ENCODE assay signal across 22 cellular contexts in the genomic region with DNA sequence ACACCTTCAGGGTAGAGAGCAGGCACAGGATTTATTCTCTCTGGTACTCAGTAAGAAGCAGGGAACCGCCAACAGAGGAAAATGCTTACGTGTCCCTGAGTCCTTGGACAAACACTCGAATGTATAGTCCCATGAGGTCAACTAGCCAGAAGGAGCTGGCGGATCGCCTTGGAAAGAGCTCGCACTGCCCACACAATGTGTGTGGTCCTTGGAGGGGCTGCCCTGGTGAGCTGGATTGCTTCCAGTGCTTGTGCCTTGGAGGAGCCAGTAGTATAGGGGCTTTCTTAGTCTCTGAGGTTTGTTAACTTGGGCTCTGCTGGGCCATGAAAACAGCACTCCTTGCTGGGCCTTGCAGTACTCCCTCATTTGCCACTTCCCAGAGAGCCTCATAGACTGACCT. TPM values are rescaled to one million over a fixed set of nuclear protein-coding genes. Genes with fewer than 3 reads are reported as not detected.
DNase-seq lines count a peak whose midpoint lies in the region; ATAC-seq, FAIRE-seq and TF ChIP-seq lines count a peak whose summit lies in the region.
"Had no signal": no experiment of that assay in that cellular context is flagged by ENCODE, and none has a peak within 500 bp of the region (broad histone marks: within the 10 kb centered on the region; RNA-seq: fewer than 3 reads in every experiment).

No MANE protein-coding gene starts in this region.

- 73% methylated on average over 6 of the region's 6 CpGs for WGBS in esophagus muscularis mucosa
- 88 to 89% methylated on average over 6 of the region's 6 CpGs for WGBS in pancreas, 2 donors

- H3K27ac ChIP-seq in esophagus muscularis mucosa (replicated peaks in 1 of 4) = no peak overlapping the region
- no peak overlapping the region for H3K27ac ChIP-seq in upper lobe of right lung
- H3K27ac ChIP-seq in kidney (ENCODE audit: low read depth in 2 of 2, low read length in 2 of 2) = no peak overlapping the region
- peak overlapping the region in 1 of 4 donors; percentile 3 for H3K27ac ChIP-seq in pancreas
- H3K27ac ChIP-seq: GM23248, ovary had no signal

- TF ChIP-seq POLR2A in esophagus muscularis mucosa (IDR thresholded peaks at IDR 0.05; ENCODE audit: low read depth) = no peak

- peaks cover 22% of the 10 kb centered on the region for H3K36me3 Mint-ChIP-seq in neural crest cell (ENCODE audit: low read depth)
- H3K36me3 Mint-ChIP-seq: activated naive CD8-positive, alpha-beta T cell treated with anti-CD3 and anti-CD28 coated beads, Interleukin-2, amount 10 ng/mL, durations not matched to agents 7 days and 5 days; CD8-positive, alpha-beta T cell; stimulated activated effector memory CD8-positive, alpha-beta T cell treated with anti-CD3 and anti-CD28 coated beads, Interleukin-12 subunit alpha, Interleukin-12 subunit beta, amount 100 ng/mL, for 72 hours; T-cell had no signal

- in situ Hi-C loops in astrocyte of the spinal cord (cut with HindIII; ENCODE audit: low sequenced_read_pairs) = no loop called here

- FAIRE-seq in kidney (lab: Jason Lieb, UNC) = no peak
- FAIRE-seq in pancreas (lab: Jason Lieb, UNC) = no peak
- FAIRE-seq: GM12878 had no signal

- DNase-seq in astrocyte of the spinal cord (ENCODE audit: low read depth, low spot score) = peak; percentile 64
- peak; percentile 62 for DNase-seq in esophagus muscularis mucosa (ENCODE audit: extremely low spot score)
- DNase-seq in neural crest cell (ENCODE audit: low read depth, low spot score) = no peak
- DNase-seq in upper lobe of right lung = no peak
- DNase-seq in kidney = no peak
- DNase-seq in pancreas = no peak
- no peak for DNase-seq in cerebellar nuclear complex (lab: John Stamatoyannopoulos, UW)
- DNase-seq: activated CD8-positive, alpha-beta memory T cell treated with anti-CD3 and anti-CD28 coated beads, Interleukin-2, amount 50 U/mL, for 4 hours; activated naive CD8-positive, alpha-beta T cell treated with anti-CD3 and anti-CD28 coated beads, Interleukin-2, amount 10 ng/mL, durations not matched to agents 7 days and 5 days; CD8-positive, alpha-beta T cell; effector CD8-positive, alpha-beta T cell; GM23248; KG1; MV-4-11; NCI-H1694; NCI-H774; ovary; SHP77; T-cell had no signal

- H3K9me3 ChIP-seq in esophagus muscularis mucosa (no peaks in the 10 kb centered on the region), upper lobe of right lung (no peaks in the 10 kb centered on the region), kidney (ENCODE audit: control insufficient read depth in 1 of 2, low read length in 2 of 2) (no peaks in the 10 kb centered on the region), pancreas (no peaks in the 10 kb centered on the region)
- H3K9me3 ChIP-seq: ovary had no signal

- H3K27me3 ChIP-seq in esophagus muscularis mucosa (no peaks in the 10 kb centered on the region), upper lobe of right lung (no peaks in the 10 kb centered on the region), pancreas (no peaks in the 10 kb centered on the region)
- H3K27me3 ChIP-seq: ovary had no signal

- ATAC-seq in upper lobe of right lung = peak; percentile 44
- ATAC-seq in pancreas = no peak
- ATAC-seq: CD8-positive, alpha-beta T cell; GM12878; stimulated activated effector memory CD8-positive, alpha-beta T cell treated with anti-CD3 and anti-CD28 coated beads, Interleukin-12 subunit alpha, Interleukin-12 subunit beta, amount 100 ng/mL, for 72 hours; T-cell had no signal

- H3K4me1 ChIP-seq in esophagus muscularis mucosa (peaks cover 22 to 56% (median 39%) of the 10 kb centered on the region in 4 donors), upper lobe of right lung (peaks cover 29% of the 10 kb centered on the region), kidney (ENCODE audit: control insufficient read depth in 1 of 2, insufficient read depth in 1 of 2, low read depth in 1 of 2, low read length in 2 of 2) (peaks cover 17 to 28% of the 10 kb centered on the region in 2 donors), pancreas (peaks cover 12 to 18% (median 13%) of the 10 kb centered on the region in 3 donors)

- H3K36me3 ChIP-seq in esophagus muscularis mucosa (peaks cover 0 to 12% (median 3%) of the 10 kb centered on the region in 4 donors), upper lobe of right lung (no peaks in the 10 kb centered on the region), kidney (ENCODE audit: control insufficient read depth in 1 of 2, insufficient read depth in 2 of 2, low read length in 2 of 2) (peaks cover 0 to 5% of the 10 kb centered on the region in 2 donors), pancreas (no peaks in the 10 kb centered on the region)
- H3K36me3 ChIP-seq: ovary had no signal

- H3K9ac ChIP-seq in kidney (ENCODE audit: low read length in 2 of 2) = no peak overlapping the region
- H3K9ac ChIP-seq: GM23248 had no signal

- peaks cover 13% of the 10 kb centered on the region for H3K4me1 Mint-ChIP-seq in neural crest cell

- TF ChIP-seq EP300 in esophagus muscularis mucosa (IDR thresholded peaks at IDR 0.05) = no peak

- H3K27me3 Mint-ChIP-seq in neural crest cell (ENCODE audit: low read depth) = no peaks in the 10 kb centered on the region
- H3K27me3 Mint-ChIP-seq: activated naive CD8-positive, alpha-beta T cell treated with anti-CD3 and anti-CD28 coated beads, Interleukin-2, amount 10 ng/mL, durations not matched to agents 7 days and 5 days; T-cell had no signal

- no peaks in the 10 kb centered on the region for H3K9me3 Mint-ChIP-seq in neural crest cell
- H3K9me3 Mint-ChIP-seq: CD8-positive, alpha-beta T cell; stimulated activated effector memory CD8-positive, alpha-beta T cell treated with anti-CD3 and anti-CD28 coated beads, Interleukin-12 subunit alpha, Interleukin-12 subunit beta, amount 100 ng/mL, for 72 hours; T-cell had no signal

- TF ChIP-seq CTCF in astrocyte of the spinal cord (IDR thresholded peaks at IDR 0.05; ENCODE audit: low read depth, low read length) = no peak
- TF ChIP-seq CTCF in esophagus muscularis mucosa (IDR thresholded peaks at IDR 0.05) = no peak
- TF ChIP-seq CTCF in neural crest cell (conservative IDR thresholded peaks at IDR 0.05) = no peak
- TF ChIP-seq CTCF in upper lobe of right lung (IDR thresholded peaks at IDR 0.05) = no peak
- no peak for TF ChIP-seq CTCF in kidney (IDR thresholded peaks at IDR 0.05; ENCODE audit: borderline replicate concordance, extremely low read depth, insufficient read depth)
- no peak for TF ChIP-seq CTCF in pancreas (IDR thresholded peaks at IDR 0.05)

- no peak overlapping the region for H3K4me3 Mint-ChIP-seq in neural crest cell
- H3K4me3 Mint-ChIP-seq: activated naive CD8-positive, alpha-beta T cell treated with anti-CD3 and anti-CD28 coated beads, Interleukin-2, amount 10 ng/mL, durations not matched to agents 7 days and 5 days; CD8-positive, alpha-beta T cell; stimulated activated effector memory CD8-positive, alpha-beta T cell treated with anti-CD3 and anti-CD28 coated beads, Interleukin-12 subunit alpha, Interleukin-12 subunit beta, amount 100 ng/mL, for 72 hours; T-cell had no signal

- peak overlapping the region; percentile 89 for H3K27ac Mint-ChIP-seq in neural crest cell (ENCODE audit: unreplicated experiment)
- H3K27ac Mint-ChIP-seq: activated naive CD8-positive, alpha-beta T cell treated with anti-CD3 and anti-CD28 coated beads, Interleukin-2, amount 10 ng/mL, durations not matched to agents 7 days and 5 days; activated T-helper 2 cell treated with anti-CD3 and anti-CD28 coated beads, Interferon-gamma antibody, Interleukin-2, Interleukin-4, amounts not matched to agents 10 μg/mL and 5 μg/mL and 100 μg/mL, durations not matched to agents 14 hours and 24 hours and 36 hours; CD8-positive, alpha-beta T cell; stimulated activated effector memory CD8-positive, alpha-beta T cell treated with anti-CD3 and anti-CD28 coated beads, Interleukin-12 subunit alpha, Interleukin-12 subunit beta, amount 100 ng/mL, for 72 hours; T-cell had no signal

- intact Hi-C loops in esophagus muscularis mucosa (cut with DNase I) = no loop called here
- intact Hi-C loops in upper lobe of right lung (cut with DNase I) = no loop called here
- intact Hi-C loops in kidney (cut with DNase I) = no loop called here
- intact Hi-C loops in pancreas (cut with DNase I) = no loop called here

- no peak overlapping the region for H3K4me3 ChIP-seq in astrocyte of the spinal cord (ENCODE audit: low read depth, low read length)
- no peak overlapping the region for H3K4me3 ChIP-seq in esophagus muscularis mucosa
- no peak overlapping the region for H3K4me3 ChIP-seq in upper lobe of right lung
- no peak overlapping the region for H3K4me3 ChIP-seq in kidney (ENCODE audit: low read length in 2 of 2)
- no peak overlapping the region for H3K4me3 ChIP-seq in pancreas
- H3K4me3 ChIP-seq: GM12878, GM23248, ovary had no signal

RNA-seq across cellular contexts. Expression of a gene that starts 40.7 kb away (rescaled TPM):
- total RNA-seq in esophagus muscularis mucosa (1 to 10 TPM; 3.2 to 5.1 (median 4.4) TPM), neural crest cell (4.9 and 6.2 TPM in 2 replicates), upper lobe of right lung (8.9 TPM), kidney (7.6 TPM), pancreas (1 to 10 TPM; 1.2 to 6.6 (median 2.7) TPM)
- polyA plus RNA-seq in kidney (ENCODE audit: insufficient read depth, low read depth, low replicate concordance) (7.4 TPM), pancreas (1 to 10 TPM; 5.1 to 7.0 TPM)

Comparison
In these comparisons a context has a peak if more than half of its experiments do, and no peak if none do; other contexts are left out.
1. DNase-seq: peak in astrocyte of the spinal cord (single experiment) and esophagus muscularis mucosa (single experiment); none in neural crest cell (single experiment), upper lobe of right lung (single experiment), kidney (single experiment), pancreas (0 of 6) and cerebellar nuclear complex (0 of 2).